ENCODE assay signal across 16 cellular contexts in genomic region chr7:40297741-40298311, GRCh38.
DNase-seq lines count a peak whose midpoint lies in the region; TF ChIP-seq lines count a peak whose summit lies in the region.
"Had no signal": no experiment of that assay in that cellular context is flagged by ENCODE, and none has a peak within 500 bp of the region (broad histone marks: within the 10 kb centered on the region; RNA-seq: fewer than 3 reads in every experiment).

No MANE protein-coding gene starts in this region.

- H3K4me3 Mint-ChIP-seq in chondrocyte (ENCODE audit: unreplicated experiment) (peak overlapping the region; percentile 39), neural progenitor cell (no peak overlapping the region)

- H3K9ac ChIP-seq in neural progenitor cell: no peak overlapping the region

- H3K27me3 ChIP-seq in neural progenitor cell: no peaks in the 10 kb centered on the region

- H3K36me3 ChIP-seq in neural progenitor cell: no peaks in the 10 kb centered on the region
- H3K36me3 ChIP-seq: thoracic aorta had no signal

- H3K27ac Mint-ChIP-seq in chondrocyte (ENCODE audit: unreplicated experiment) (peak overlapping the region; percentile 96), neural progenitor cell (no peak overlapping the region)

- H2AFZ ChIP-seq in neural progenitor cell (replicated peaks): no peak overlapping the region

- H3K4me2 ChIP-seq in neural progenitor cell: no peak overlapping the region

- H3K27ac ChIP-seq in neural progenitor cell: no peak overlapping the region
- H3K27ac ChIP-seq: psoas muscle, thoracic aorta had no signal

- H3F3A ChIP-seq in neural progenitor cell (ENCODE audit: low read depth): no peaks in the 10 kb centered on the region

- H3K4me1 Mint-ChIP-seq in chondrocyte (ENCODE audit: low read depth) (peaks cover 73% of the 10 kb centered on the region), neural progenitor cell (no peaks in the 10 kb centered on the region)

- H3K27me3 Mint-ChIP-seq in chondrocyte (ENCODE audit: low read depth) (no peaks in the 10 kb centered on the region), neural progenitor cell (ENCODE audit: insufficient read depth, low read depth) (no peaks in the 10 kb centered on the region)

- H3K79me2 ChIP-seq in neural progenitor cell (ENCODE audit: low read depth): no peaks in the 10 kb centered on the region

- TF ChIP-seq CTCF in AG10803 (conservative IDR thresholded peaks at IDR 0.05; ENCODE audit: low read length): no peak
- TF ChIP-seq CTCF in chondrocyte (IDR thresholded peaks at IDR 0.05): no peak
- TF ChIP-seq CTCF in neural progenitor cell (IDR thresholded peaks at IDR 0.05): no peak

- no peaks in the 10 kb centered on the region for H4K20me1 ChIP-seq in neural progenitor cell (ENCODE audit: low read depth)

- H3K9me3 Mint-ChIP-seq in chondrocyte (ENCODE audit: low read depth) (no peaks in the 10 kb centered on the region), neural progenitor cell (no peaks in the 10 kb centered on the region)

- H3K36me3 Mint-ChIP-seq in chondrocyte (ENCODE audit: low read depth): peaks cover 2% of the 10 kb centered on the region
- H3K36me3 Mint-ChIP-seq in neural progenitor cell: no peaks in the 10 kb centered on the region

- H3K9me3 ChIP-seq in neural progenitor cell (ENCODE audit: low read depth): no peaks in the 10 kb centered on the region
- H3K9me3 ChIP-seq: psoas muscle, thoracic aorta had no signal

- H3K4me1 ChIP-seq in neural progenitor cell: no peaks in the 10 kb centered on the region
- H3K4me1 ChIP-seq: psoas muscle had no signal

- peak; percentile 34 for DNase-seq in AG10803 (ENCODE audit: low read depth)
- peak; percentile 76 for DNase-seq in LHCN-M2 (ENCODE audit: low read depth)
- no peak for DNase-seq in chondrocyte (ENCODE audit: low spot score)
- DNase-seq in kidney glomerular epithelial cell (lab: John Stamatoyannopoulos, UW): peak; percentile 25
- DNase-seq in effector CD4-positive, alpha-beta T cell: no peak
- DNase-seq in neural progenitor cell (ENCODE audit: low spot score): no peak
- DNase-seq in AG08396 (ENCODE audit: low spot score): no peak
- no peak for DNase-seq in stimulated activated naive CD4-positive, alpha-beta T cell (lab: John Stamatoyannopoulos, UW)
- DNase-seq: activated CD4-positive, CD25-positive, alpha-beta regulatory T cell treated with anti-CD3 and anti-CD28 coated beads, Interleukin-2, amount 50 U/mL, for 72 hours; activated naive CD4-positive, alpha-beta T cell treated with anti-CD3 and anti-CD28 coated beads, Interleukin-2, amount 50 U/mL, for 16 hours; COR-L47; left colon; NCI-H774; psoas muscle; T-helper 2 cell had no signal

- H3K4me3 ChIP-seq in AG10803 (ENCODE audit: low read length) (no peak overlapping the region), neural progenitor cell (no peak overlapping the region)
- H3K4me3 ChIP-seq: psoas muscle, thoracic aorta had no signal

Comparison
In these comparisons a context has a peak if more than half of its experiments do, and no peak if none do; other contexts are left out.
1. DNase-seq: peak in AG10803 (single experiment), LHCN-M2 (single experiment) and kidney glomerular epithelial cell (single experiment); none in chondrocyte (single experiment), effector CD4-positive, alpha-beta T cell (single experiment), neural progenitor cell (single experiment), AG08396 (single experiment) and stimulated activated naive CD4-positive, alpha-beta T cell (0 of 6).